ENCODE assay signal across 1 cellular context in the genomic region with DNA sequence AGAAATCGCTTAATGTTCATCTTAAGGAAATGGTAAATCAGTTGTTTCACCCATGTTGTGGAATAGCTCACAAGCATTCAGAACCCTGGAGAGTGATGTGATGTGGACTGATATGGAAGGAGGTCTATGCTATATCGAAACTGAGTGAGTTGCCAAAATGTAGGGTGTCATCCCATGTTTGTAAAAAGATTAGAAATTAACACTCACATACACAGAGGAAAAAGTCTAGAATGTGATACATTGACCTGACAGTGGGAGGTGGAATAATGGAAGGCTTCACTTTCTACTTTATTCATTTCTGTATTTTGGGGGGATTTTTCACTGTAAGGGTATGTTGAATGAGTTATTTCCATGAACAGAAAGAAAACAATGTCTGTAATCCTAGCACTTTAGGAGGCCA.
TF ChIP-seq lines count a peak whose summit lies in the region.

No MANE protein-coding gene starts in this region.

TF ChIP-seq in WTC11, 78 proteins besides CTCF, POLR2A, EP300 and RAD21:
- TF ChIP-seq, protein P1, sequence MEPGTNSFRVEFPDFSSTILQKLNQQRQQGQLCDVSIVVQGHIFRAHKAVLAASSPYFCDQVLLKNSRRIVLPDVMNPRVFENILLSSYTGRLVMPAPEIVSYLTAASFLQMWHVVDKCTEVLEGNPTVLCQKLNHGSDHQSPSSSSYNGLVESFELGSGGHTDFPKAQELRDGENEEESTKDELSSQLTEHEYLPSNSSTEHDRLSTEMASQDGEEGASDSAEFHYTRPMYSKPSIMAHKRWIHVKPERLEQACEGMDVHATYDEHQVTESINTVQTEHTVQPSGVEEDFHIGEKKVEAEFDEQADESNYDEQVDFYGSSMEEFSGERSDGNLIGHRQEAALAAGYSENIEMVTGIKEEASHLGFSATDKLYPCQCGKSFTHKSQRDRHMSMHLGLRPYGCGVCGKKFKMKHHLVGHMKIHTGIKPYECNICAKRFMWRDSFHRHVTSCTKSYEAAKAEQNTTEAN (CRISPR knock-in tag; IDR thresholded peaks at IDR 0.05) = no peak
- TF ChIP-seq SOX15 (CRISPR knock-in tag; IDR thresholded peaks at IDR 0.05) (no peak), GTF2I (CRISPR knock-in tag; conservative IDR thresholded peaks at IDR 0.05) (no peak), FOXK1 (CRISPR knock-in tag; IDR thresholded peaks at IDR 0.05) (no peak), ZNF317 (CRISPR knock-in tag; IDR thresholded peaks at IDR 0.05; ENCODE audit: borderline replicate concordance, low read depth) (no peak)
- TF ChIP-seq, protein P2, sequence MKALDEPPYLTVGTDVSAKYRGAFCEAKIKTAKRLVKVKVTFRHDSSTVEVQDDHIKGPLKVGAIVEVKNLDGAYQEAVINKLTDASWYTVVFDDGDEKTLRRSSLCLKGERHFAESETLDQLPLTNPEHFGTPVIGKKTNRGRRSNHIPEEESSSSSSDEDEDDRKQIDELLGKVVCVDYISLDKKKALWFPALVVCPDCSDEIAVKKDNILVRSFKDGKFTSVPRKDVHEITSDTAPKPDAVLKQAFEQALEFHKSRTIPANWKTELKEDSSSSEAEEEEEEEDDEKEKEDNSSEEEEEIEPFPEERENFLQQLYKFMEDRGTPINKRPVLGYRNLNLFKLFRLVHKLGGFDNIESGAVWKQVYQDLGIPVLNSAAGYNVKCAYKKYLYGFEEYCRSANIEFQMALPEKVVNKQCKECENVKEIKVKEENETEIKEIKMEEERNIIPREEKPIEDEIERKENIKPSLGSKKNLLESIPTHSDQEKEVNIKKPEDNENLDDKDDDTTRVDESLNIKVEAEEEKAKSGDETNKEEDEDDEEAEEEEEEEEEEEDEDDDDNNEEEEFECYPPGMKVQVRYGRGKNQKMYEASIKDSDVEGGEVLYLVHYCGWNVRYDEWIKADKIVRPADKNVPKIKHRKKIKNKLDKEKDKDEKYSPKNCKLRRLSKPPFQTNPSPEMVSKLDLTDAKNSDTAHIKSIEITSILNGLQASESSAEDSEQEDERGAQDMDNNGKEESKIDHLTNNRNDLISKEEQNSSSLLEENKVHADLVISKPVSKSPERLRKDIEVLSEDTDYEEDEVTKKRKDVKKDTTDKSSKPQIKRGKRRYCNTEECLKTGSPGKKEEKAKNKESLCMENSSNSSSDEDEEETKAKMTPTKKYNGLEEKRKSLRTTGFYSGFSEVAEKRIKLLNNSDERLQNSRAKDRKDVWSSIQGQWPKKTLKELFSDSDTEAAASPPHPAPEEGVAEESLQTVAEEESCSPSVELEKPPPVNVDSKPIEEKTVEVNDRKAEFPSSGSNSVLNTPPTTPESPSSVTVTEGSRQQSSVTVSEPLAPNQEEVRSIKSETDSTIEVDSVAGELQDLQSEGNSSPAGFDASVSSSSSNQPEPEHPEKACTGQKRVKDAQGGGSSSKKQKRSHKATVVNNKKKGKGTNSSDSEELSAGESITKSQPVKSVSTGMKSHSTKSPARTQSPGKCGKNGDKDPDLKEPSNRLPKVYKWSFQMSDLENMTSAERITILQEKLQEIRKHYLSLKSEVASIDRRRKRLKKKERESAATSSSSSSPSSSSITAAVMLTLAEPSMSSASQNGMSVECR (CRISPR knock-in tag; IDR thresholded peaks at IDR 0.05; ENCODE audit: borderline replicate concordance) = no peak
- TF ChIP-seq, protein P3, sequence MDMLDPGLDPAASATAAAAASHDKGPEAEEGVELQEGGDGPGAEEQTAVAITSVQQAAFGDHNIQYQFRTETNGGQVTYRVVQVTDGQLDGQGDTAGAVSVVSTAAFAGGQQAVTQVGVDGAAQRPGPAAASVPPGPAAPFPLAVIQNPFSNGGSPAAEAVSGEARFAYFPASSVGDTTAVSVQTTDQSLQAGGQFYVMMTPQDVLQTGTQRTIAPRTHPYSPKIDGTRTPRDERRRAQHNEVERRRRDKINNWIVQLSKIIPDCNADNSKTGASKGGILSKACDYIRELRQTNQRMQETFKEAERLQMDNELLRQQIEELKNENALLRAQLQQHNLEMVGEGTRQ (CRISPR knock-in tag; IDR thresholded peaks at IDR 0.05) = no peak
